Comparison of ENCODE assay signal across 8 cellular contexts in genomic region chr17:47810200-47810821, GRCh38. TPM values are rescaled to one million over a fixed set of nuclear protein-coding genes. Genes with fewer than 3 reads are reported as not detected.
DNase-seq lines count a peak whose midpoint lies in the region; ATAC-seq, FAIRE-seq and TF ChIP-seq lines count a peak whose summit lies in the region.

No MANE protein-coding gene starts in this region.

- ATAC-seq in HG03139 (IDR thresholded peaks at IDR 0.05; ENCODE audit: unreplicated experiment), result no peak

- H3K9me3 ChIP-seq in SK-N-SH (no peaks in the 10 kb centered on the region), small intestine (ENCODE audit: control insufficient read depth, low read depth) (no peaks in the 10 kb centered on the region)

- POLR2A ChIA-PET in SK-N-SH (lab: Yijun Ruan, JAX), result no interaction called here

- H3K9me2 ChIP-seq in SK-N-SH, result no peaks in the 10 kb centered on the region

- CTCF ChIA-PET in SK-N-SH (lab: Yijun Ruan, JAX), result interaction anchor here (0.8 to 2.0 kb wide), 3 partner anchors 9 to 68 kb away, joined by 3 to 10 read pairs (median 4); partner anchors contain the start of gene OSBPL7

- no peak overlapping the region for H3K4me2 ChIP-seq in SK-N-SH

- H2AFZ ChIP-seq in SK-N-SH (ENCODE audit: low read depth), result no peak overlapping the region

- no peaks in the 10 kb centered on the region for H3K4me1 ChIP-seq in SK-N-SH (ENCODE audit: control insufficient read depth in 1 of 2, insufficient read depth in 2 of 2, low read depth in 1 of 2, low read length in 1 of 2)
- peaks cover 0 to 1% of the 10 kb centered on the region in 2 donors for H3K4me1 ChIP-seq in small intestine (ENCODE audit: control insufficient read depth in 2 of 2, insufficient read depth in 1 of 2, low read depth in 1 of 2, low read length in 1 of 2)

- H3K4me3 ChIP-seq in SK-N-SH (ENCODE audit: low read depth in 2 of 2, low read length in 1 of 2), result no peak overlapping the region
- no peak overlapping the region for H3K4me3 ChIP-seq in fibroblast of mammary gland (ENCODE audit: control insufficient read depth, low read depth, low read length)
- no peak overlapping the region for H3K4me3 ChIP-seq in small intestine (ENCODE audit: low read depth in 1 of 2, low read length in 2 of 2)

- no peak for TF ChIP-seq RAD21 in SK-N-SH (IDR thresholded peaks at IDR 0.05; ENCODE audit: low read length)

- FAIRE-seq in small intestine (lab: Jason Lieb, UNC), result no peak

- H3K27me3 ChIP-seq in SK-N-SH (ENCODE audit: insufficient read depth) (no peaks in the 10 kb centered on the region), small intestine (ENCODE audit: control insufficient read depth in 2 of 2, insufficient read depth in 2 of 2, low read length in 2 of 2) (no peaks in the 10 kb centered on the region)

- no peaks in the 10 kb centered on the region for H3K79me2 ChIP-seq in SK-N-SH (ENCODE audit: insufficient read depth)

- TF ChIP-seq CTCF in SK-N-SH (IDR thresholded peaks at IDR 0.05) (no peak), fibroblast of mammary gland (conservative IDR thresholded peaks at IDR 0.05; ENCODE audit: control insufficient read depth, insufficient read depth, low read depth, low read length) (no peak)

- no peak for TF ChIP-seq EP300 in SK-N-SH (IDR thresholded peaks at IDR 0.05; ENCODE audit: borderline replicate concordance in 1 of 2, low read depth in 1 of 2, low read length in 1 of 2)

- H3K27ac ChIP-seq in SK-N-SH (ENCODE audit: low read depth in 2 of 2, low read length in 1 of 2), result peak overlapping the region in 1 of 2 experiments; percentile 52; a peak in 2 of 4 replicates
- peak overlapping the region; percentile 81 to 87 for H3K27ac ChIP-seq in small intestine (ENCODE audit: low read depth in 1 of 2, low read length in 1 of 2)

- H4K20me1 ChIP-seq in SK-N-SH (ENCODE audit: insufficient read depth), result 0 out of 2 replicates have a peak, but pooled peaks cover 6% of the 10 kb centered on the region

- peaks cover 7 to 66% of the 10 kb centered on the region in 2 experiments for H3K36me3 ChIP-seq in SK-N-SH (replicated peaks in 1 of 2; ENCODE audit: control insufficient read depth in 1 of 2, insufficient read depth in 2 of 2, low read length in 1 of 2)
- peaks cover 3 to 36% of the 10 kb centered on the region in 2 donors for H3K36me3 ChIP-seq in small intestine (ENCODE audit: control insufficient read depth in 2 of 2, insufficient read depth in 2 of 2, low read length in 2 of 2)

- WGBS in SK-N-SH (ENCODE audit: low lambda C conversion rate), result 60% methylated on average over 9 of the region's 10 CpGs
- 13 to 46% (median 31%) methylated on average over 10 of the region's 10 CpGs for WGBS in small intestine, 3 donors

- H3K9ac ChIP-seq in SK-N-SH, result no peak overlapping the region

- H3F3A ChIP-seq in SK-N-SH (replicated peaks; ENCODE audit: insufficient read depth), result peaks cover 5% of the 10 kb centered on the region

- DNase-seq in activated effector memory CD4-positive, alpha-beta T cell treated with anti-CD3 and anti-CD28 coated beads, Interleukin-2, amount 50 U/mL, for 16 hours, result peak; percentile 65
- DNase-seq in activated effector memory CD4-positive, alpha-beta T cell treated with Interleukin-2 at 50 U/mL for 16 hours, result no peak
- DNase-seq in SK-N-SH (no peak), fibroblast of mammary gland (ENCODE audit: low read depth) (peak; percentile 94), small intestine (peak; percentile 97), cerebellar cortex (ENCODE audit: low spot score) (no peak), DMS114 treated with DMSO at 0.1 percent for 48 hours (lab: John Stamatoyannopoulos, UW; ENCODE audit: unreplicated experiment) (no peak)

TF ChIP-seq in SK-N-SH, 30 proteins besides CTCF, POLR2A, EP300 and RAD21:
- peak; percentile 71; the same call in 1 of the 2 replicates for TF ChIP-seq FOSL2 (IDR thresholded peaks at IDR 0.05; ENCODE audit: borderline replicate concordance, low read depth)
- no peak for TF ChIP-seq IRF3 (IDR thresholded peaks at IDR 0.05; ENCODE audit: low read depth, low read length)

RNA-seq across cellular contexts. Expression of gene OSBPL7, which starts 11.3 kb away (rescaled TPM):
- polyA plus RNA-seq in SK-N-SH (2012; rRNA removed) (23.7 and 24.7 TPM in 2 replicates), small intestine (10 to 100 TPM; 25.9 to 67.5 (median 28.6) TPM)
- 7.5 and 14.8 TPM in 2 replicates for polyA plus RNA-seq in SK-N-SH (2012; cell fraction: cytosol; rRNA removed)
- polyA plus RNA-seq in SK-N-SH (2012; cell fraction: nucleus; rRNA removed), result 164 and 209 TPM in 2 replicates

RNA-seq across cellular contexts. Expression of gene MRPL10, which starts 21.0 kb away (rescaled TPM):
- polyA plus RNA-seq in SK-N-SH (2012; rRNA removed), result 133 and 136 TPM in 2 replicates
- polyA plus RNA-seq in SK-N-SH (2012; cell fraction: cytosol; rRNA removed), result 87.3 and 111 TPM in 2 replicates
- 85.4 and 108 TPM in 2 replicates for polyA plus RNA-seq in SK-N-SH (2012; cell fraction: nucleus; rRNA removed)
- polyA plus RNA-seq in small intestine, result 10 to 100 TPM; 47.0 to 54.1 (median 48.4) TPM

RNA-seq across cellular contexts. Expression of gene LRRC46, which starts 21.2 kb away (rescaled TPM):
- polyA plus RNA-seq in SK-N-SH (2012; rRNA removed), result 1.6 and 1.8 TPM in 2 replicates
- polyA plus RNA-seq in SK-N-SH (2012; cell fraction: cytosol; rRNA removed), result 0.86 and 0.89 TPM in 2 replicates
- polyA plus RNA-seq in SK-N-SH (2012; cell fraction: nucleus; rRNA removed), result 4.2 and 4.8 TPM in 2 replicates
- under 1 TPM; 0.22 to 0.54 (median 0.25) TPM for polyA plus RNA-seq in small intestine

RNA-seq across cellular contexts. Expression of gene SCRN2, which starts 30.8 kb away (rescaled TPM):
- polyA plus RNA-seq in SK-N-SH (2012; rRNA removed), result 135 and 139 TPM in 2 replicates
- polyA plus RNA-seq in SK-N-SH (2012; cell fraction: cytosol; rRNA removed), result 62.5 and 80.7 TPM in 2 replicates
- 636 and 666 TPM in 2 replicates for polyA plus RNA-seq in SK-N-SH (2012; cell fraction: nucleus; rRNA removed)
- 100 to 1,000 TPM in 1 of 3 donors, 10 to 100 TPM in 2; 46.0 to 127 (median 81.3) TPM for polyA plus RNA-seq in small intestine

RNA-seq across cellular contexts. Expression of gene SP6, which starts 40.7 kb away (rescaled TPM):
- polyA plus RNA-seq in SK-N-SH (2012; rRNA removed), result 0.03 TPM in 2 replicates
- 0.03 and 0.05 TPM in 2 replicates for polyA plus RNA-seq in SK-N-SH (2012; cell fraction: cytosol; rRNA removed)
- 0.06 and 0.09 TPM in 2 replicates for polyA plus RNA-seq in SK-N-SH (2012; cell fraction: nucleus; rRNA removed)
- polyA plus RNA-seq in small intestine, result 1 to 10 TPM; 1.6 to 3.8 (median 2.5) TPM

Comparison
In these comparisons a context has a peak if more than half of its experiments do, and no peak if none do; other contexts are left out.
1. DNase-seq: peak in activated effector memory CD4-positive, alpha-beta T cell treated with anti-CD3 and anti-CD28 coated beads, Interleukin-2, amount 50 U/mL, for 16 hours (single experiment), fibroblast of mammary gland (single experiment) and small intestine (single experiment); none in activated effector memory CD4-positive, alpha-beta T cell treated with Interleukin-2 at 50 U/mL for 16 hours (single experiment), SK-N-SH (single experiment), cerebellar cortex (single experiment) and DMS114 treated with DMSO at 0.1 percent for 48 hours (single experiment).